Comparison of ENCODE assay signal across 1 cellular context in the genomic region with DNA sequence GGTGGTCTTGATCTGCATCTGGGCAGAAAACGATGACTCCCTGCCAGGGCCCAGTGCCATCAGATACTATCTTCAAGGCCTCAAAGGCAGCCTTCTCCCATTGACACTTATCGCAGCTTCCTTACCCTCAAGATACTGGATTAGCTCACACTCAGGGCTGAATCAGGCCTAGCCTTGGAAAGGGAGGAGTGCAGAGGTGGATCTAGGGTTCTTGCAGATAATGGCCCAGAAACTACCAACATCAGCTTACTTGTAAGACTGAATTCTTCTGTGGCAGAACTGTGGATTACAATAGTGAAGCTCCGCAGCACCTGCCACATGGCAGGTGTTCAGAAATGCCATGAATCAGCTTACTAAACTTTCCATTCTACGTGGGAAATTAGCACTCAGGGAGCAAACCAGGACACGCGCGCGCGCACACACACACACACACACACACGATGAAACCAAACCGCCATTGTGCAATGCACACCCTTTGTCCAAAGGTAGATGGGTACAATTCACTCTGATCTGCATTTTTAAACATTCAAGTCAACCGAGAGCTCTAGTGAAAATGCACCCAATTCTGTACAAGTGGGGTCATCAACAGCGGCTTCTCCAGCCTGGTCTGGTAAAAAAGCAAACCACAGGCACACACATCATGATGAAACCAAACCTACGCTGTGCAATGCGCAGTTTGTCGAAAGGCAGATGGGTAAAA.
TF ChIP-seq lines count a peak whose summit lies in the region.

No MANE protein-coding gene starts in this region.

TF ChIP-seq in HepG2, 621 proteins besides CTCF, POLR2A, EP300 and RAD21 (continued from another document and continues in another):
- TF ChIP-seq, protein P1, sequence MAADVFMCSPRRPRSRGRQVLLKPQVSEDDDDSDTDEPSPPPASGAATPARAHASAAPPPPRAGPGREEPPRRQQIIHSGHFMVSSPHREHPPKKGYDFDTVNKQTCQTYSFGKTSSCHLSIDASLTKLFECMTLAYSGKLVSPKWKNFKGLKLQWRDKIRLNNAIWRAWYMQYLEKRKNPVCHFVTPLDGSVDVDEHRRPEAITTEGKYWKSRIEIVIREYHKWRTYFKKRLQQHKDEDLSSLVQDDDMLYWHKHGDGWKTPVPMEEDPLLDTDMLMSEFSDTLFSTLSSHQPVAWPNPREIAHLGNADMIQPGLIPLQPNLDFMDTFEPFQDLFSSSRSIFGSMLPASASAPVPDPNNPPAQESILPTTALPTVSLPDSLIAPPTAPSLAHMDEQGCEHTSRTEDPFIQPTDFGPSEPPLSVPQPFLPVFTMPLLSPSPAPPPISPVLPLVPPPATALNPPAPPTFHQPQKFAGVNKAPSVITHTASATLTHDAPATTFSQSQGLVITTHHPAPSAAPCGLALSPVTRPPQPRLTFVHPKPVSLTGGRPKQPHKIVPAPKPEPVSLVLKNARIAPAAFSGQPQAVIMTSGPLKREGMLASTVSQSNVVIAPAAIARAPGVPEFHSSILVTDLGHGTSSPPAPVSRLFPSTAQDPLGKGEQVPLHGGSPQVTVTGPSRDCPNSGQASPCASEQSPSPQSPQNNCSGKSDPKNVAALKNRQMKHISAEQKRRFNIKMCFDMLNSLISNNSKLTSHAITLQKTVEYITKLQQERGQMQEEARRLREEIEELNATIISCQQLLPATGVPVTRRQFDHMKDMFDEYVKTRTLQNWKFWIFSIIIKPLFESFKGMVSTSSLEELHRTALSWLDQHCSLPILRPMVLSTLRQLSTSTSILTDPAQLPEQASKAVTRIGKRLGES (CRISPR knock-in tag; IDR thresholded peaks at IDR 0.05; ENCODE audit: borderline replicate concordance), result no peak
- no peak for TF ChIP-seq RBFOX2 (IDR thresholded peaks at IDR 0.05; ENCODE audit: low read depth, low read length)
- 0 out of 2 replicates have a peak, but pooled peaks have one; percentile 21 for TF ChIP-seq TCF7 (IDR thresholded peaks at IDR 0.05; ENCODE audit: low read depth)
- TF ChIP-seq ZNF562 (CRISPR knock-in tag; IDR thresholded peaks at IDR 0.05; ENCODE audit: borderline replicate concordance), result no peak
- no peak for TF ChIP-seq NFRKB (IDR thresholded peaks at IDR 0.05)
- no peak for TF ChIP-seq ATF7-NPFF (CRISPR knock-in tag; IDR thresholded peaks at IDR 0.05; ENCODE audit: low read depth)
- TF ChIP-seq ZNF224 (CRISPR knock-in tag; IDR thresholded peaks at IDR 0.05), result no peak
- TF ChIP-seq SKI (IDR thresholded peaks at IDR 0.05; ENCODE audit: partially characterized antibody), result no peak
- TF ChIP-seq, protein P2, sequence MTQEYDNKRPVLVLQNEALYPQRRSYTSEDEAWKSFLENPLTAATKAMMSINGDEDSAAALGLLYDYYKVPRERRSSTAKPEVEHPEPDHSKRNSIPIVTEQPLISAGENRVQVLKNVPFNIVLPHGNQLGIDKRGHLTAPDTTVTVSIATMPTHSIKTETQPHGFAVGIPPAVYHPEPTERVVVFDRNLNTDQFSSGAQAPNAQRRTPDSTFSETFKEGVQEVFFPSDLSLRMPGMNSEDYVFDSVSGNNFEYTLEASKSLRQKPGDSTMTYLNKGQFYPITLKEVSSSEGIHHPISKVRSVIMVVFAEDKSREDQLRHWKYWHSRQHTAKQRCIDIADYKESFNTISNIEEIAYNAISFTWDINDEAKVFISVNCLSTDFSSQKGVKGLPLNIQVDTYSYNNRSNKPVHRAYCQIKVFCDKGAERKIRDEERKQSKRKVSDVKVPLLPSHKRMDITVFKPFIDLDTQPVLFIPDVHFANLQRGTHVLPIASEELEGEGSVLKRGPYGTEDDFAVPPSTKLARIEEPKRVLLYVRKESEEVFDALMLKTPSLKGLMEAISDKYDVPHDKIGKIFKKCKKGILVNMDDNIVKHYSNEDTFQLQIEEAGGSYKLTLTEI (CRISPR knock-in tag; conservative IDR thresholded peaks at IDR 0.05), result no peak
- TF ChIP-seq, protein P3, sequence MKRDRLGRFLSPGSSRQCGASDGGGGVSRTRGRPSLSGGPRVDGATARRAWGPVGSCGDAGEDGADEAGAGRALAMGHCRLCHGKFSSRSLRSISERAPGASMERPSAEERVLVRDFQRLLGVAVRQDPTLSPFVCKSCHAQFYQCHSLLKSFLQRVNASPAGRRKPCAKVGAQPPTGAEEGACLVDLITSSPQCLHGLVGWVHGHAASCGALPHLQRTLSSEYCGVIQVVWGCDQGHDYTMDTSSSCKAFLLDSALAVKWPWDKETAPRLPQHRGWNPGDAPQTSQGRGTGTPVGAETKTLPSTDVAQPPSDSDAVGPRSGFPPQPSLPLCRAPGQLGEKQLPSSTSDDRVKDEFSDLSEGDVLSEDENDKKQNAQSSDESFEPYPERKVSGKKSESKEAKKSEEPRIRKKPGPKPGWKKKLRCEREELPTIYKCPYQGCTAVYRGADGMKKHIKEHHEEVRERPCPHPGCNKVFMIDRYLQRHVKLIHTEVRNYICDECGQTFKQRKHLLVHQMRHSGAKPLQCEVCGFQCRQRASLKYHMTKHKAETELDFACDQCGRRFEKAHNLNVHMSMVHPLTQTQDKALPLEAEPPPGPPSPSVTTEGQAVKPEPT (CRISPR knock-in tag; IDR thresholded peaks at IDR 0.05; ENCODE audit: low read depth), result no peak
- no peak for TF ChIP-seq ZNF589 (CRISPR knock-in tag; conservative IDR thresholded peaks at IDR 0.05)
- TF ChIP-seq MLLT10 (CRISPR knock-in tag; IDR thresholded peaks at IDR 0.05), result no peak
- TF ChIP-seq, protein P4, sequence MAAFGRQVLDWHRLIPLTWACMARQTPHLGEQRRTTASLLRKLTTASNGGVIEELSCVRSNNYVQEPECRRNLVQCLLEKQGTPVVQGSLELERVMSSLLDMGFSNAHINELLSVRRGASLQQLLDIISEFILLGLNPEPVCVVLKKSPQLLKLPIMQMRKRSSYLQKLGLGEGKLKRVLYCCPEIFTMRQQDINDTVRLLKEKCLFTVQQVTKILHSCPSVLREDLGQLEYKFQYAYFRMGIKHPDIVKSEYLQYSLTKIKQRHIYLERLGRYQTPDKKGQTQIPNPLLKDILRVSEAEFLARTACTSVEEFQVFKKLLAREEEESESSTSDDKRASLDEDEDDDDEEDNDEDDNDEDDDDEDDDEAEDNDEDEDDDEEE (CRISPR knock-in tag; IDR thresholded peaks at IDR 0.05), result no peak; the same call in 1 of the 2 replicates
- TF ChIP-seq ZNF501 (CRISPR knock-in tag; IDR thresholded peaks at IDR 0.05), result no peak; the same call in 1 of the 2 replicates
- TF ChIP-seq PPARG (CRISPR knock-in tag; conservative IDR thresholded peaks at IDR 0.05), result no peak; the same call in 1 of the 2 replicates
- TF ChIP-seq CHD4 (IDR thresholded peaks at IDR 0.05; ENCODE audit: borderline replicate concordance, low read length), result no peak
- TF ChIP-seq CAMTA2 (CRISPR knock-in tag; IDR thresholded peaks at IDR 0.05; ENCODE audit: borderline replicate concordance), result no peak
- TF ChIP-seq, protein P5, sequence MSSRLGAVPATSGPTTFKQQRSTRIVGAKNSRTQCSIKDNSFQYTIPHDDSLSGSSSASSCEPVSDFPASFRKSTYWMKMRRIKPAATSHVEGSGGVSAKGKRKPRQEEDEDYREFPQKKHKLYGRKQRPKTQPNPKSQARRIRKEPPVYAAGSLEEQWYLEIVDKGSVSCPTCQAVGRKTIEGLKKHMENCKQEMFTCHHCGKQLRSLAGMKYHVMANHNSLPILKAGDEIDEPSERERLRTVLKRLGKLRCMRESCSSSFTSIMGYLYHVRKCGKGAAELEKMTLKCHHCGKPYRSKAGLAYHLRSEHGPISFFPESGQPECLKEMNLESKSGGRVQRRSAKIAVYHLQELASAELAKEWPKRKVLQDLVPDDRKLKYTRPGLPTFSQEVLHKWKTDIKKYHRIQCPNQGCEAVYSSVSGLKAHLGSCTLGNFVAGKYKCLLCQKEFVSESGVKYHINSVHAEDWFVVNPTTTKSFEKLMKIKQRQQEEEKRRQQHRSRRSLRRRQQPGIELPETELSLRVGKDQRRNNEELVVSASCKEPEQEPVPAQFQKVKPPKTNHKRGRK (CRISPR knock-in tag; IDR thresholded peaks at IDR 0.05), result no peak
- TF ChIP-seq, protein P6, sequence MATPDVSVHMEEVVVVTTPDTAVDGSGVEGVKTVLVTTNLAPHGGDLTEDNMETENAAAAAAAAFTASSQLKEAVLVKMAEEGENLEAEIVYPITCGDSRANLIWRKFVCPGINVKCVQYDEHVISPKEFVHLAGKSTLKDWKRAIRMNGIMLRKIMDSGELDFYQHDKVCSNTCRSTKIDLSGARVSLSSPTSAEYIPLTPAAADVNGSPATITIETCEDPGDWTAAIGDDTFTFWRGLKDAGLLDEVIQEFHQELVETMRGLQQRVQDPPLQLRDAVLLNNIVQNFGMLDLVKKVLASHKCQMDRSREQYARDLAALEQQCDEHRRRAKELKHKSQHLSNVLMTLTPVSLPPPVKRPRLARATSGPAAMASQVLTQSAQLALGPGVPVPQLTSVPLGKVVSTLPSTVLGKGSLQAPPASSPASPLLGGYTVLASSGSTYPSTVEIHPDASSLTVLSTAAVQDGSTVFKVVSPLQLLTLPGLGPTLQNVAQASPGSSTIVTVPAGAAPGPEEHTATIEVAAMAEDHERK (CRISPR knock-in tag; IDR thresholded peaks at IDR 0.05; ENCODE audit: low read depth), result no peak
- TF ChIP-seq CBX1 (IDR thresholded peaks at IDR 0.05; ENCODE audit: low read depth), result no peak
- TF ChIP-seq ATRX (CRISPR knock-in tag; IDR thresholded peaks at IDR 0.05; ENCODE audit: borderline replicate concordance), result no peak
- no peak for TF ChIP-seq ZNF253 (CRISPR knock-in tag; IDR thresholded peaks at IDR 0.05; ENCODE audit: borderline replicate concordance)
- TF ChIP-seq ZNF10 (CRISPR knock-in tag; IDR thresholded peaks at IDR 0.05; ENCODE audit: borderline replicate concordance, low read depth), result no peak
- TF ChIP-seq SMARCC2 (IDR thresholded peaks at IDR 0.05), result no peak
- TF ChIP-seq, protein P7, sequence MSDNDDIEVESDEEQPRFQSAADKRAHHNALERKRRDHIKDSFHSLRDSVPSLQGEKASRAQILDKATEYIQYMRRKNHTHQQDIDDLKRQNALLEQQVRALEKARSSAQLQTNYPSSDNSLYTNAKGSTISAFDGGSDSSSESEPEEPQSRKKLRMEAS (IDR thresholded peaks at IDR 0.05), result peak; percentile 53; the same call in 1 of the 2 replicates
- TF ChIP-seq SALL1 (CRISPR knock-in tag; IDR thresholded peaks at IDR 0.05), result no peak; the same call in 1 of the 2 replicates
- TF ChIP-seq JUND (CRISPR knock-in tag; IDR thresholded peaks at IDR 0.05), result no peak
- TF ChIP-seq, protein P8, sequence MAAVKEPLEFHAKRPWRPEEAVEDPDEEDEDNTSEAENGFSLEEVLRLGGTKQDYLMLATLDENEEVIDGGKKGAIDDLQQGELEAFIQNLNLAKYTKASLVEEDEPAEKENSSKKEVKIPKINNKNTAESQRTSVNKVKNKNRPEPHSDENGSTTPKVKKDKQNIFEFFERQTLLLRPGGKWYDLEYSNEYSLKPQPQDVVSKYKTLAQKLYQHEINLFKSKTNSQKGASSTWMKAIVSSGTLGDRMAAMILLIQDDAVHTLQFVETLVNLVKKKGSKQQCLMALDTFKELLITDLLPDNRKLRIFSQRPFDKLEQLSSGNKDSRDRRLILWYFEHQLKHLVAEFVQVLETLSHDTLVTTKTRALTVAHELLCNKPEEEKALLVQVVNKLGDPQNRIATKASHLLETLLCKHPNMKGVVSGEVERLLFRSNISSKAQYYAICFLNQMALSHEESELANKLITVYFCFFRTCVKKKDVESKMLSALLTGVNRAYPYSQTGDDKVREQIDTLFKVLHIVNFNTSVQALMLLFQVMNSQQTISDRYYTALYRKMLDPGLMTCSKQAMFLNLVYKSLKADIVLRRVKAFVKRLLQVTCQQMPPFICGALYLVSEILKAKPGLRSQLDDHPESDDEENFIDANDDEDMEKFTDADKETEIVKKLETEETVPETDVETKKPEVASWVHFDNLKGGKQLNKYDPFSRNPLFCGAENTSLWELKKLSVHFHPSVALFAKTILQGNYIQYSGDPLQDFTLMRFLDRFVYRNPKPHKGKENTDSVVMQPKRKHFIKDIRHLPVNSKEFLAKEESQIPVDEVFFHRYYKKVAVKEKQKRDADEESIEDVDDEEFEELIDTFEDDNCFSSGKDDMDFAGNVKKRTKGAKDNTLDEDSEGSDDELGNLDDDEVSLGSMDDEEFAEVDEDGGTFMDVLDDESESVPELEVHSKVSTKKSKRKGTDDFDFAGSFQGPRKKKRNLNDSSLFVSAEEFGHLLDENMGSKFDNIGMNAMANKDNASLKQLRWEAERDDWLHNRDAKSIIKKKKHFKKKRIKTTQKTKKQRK (IDR thresholded peaks at IDR 0.05; ENCODE audit: low read length), result no peak
- peak; percentile 58 for TF ChIP-seq GATAD2A (CRISPR knock-in tag; IDR thresholded peaks at IDR 0.05)
- TF ChIP-seq, protein P9, sequence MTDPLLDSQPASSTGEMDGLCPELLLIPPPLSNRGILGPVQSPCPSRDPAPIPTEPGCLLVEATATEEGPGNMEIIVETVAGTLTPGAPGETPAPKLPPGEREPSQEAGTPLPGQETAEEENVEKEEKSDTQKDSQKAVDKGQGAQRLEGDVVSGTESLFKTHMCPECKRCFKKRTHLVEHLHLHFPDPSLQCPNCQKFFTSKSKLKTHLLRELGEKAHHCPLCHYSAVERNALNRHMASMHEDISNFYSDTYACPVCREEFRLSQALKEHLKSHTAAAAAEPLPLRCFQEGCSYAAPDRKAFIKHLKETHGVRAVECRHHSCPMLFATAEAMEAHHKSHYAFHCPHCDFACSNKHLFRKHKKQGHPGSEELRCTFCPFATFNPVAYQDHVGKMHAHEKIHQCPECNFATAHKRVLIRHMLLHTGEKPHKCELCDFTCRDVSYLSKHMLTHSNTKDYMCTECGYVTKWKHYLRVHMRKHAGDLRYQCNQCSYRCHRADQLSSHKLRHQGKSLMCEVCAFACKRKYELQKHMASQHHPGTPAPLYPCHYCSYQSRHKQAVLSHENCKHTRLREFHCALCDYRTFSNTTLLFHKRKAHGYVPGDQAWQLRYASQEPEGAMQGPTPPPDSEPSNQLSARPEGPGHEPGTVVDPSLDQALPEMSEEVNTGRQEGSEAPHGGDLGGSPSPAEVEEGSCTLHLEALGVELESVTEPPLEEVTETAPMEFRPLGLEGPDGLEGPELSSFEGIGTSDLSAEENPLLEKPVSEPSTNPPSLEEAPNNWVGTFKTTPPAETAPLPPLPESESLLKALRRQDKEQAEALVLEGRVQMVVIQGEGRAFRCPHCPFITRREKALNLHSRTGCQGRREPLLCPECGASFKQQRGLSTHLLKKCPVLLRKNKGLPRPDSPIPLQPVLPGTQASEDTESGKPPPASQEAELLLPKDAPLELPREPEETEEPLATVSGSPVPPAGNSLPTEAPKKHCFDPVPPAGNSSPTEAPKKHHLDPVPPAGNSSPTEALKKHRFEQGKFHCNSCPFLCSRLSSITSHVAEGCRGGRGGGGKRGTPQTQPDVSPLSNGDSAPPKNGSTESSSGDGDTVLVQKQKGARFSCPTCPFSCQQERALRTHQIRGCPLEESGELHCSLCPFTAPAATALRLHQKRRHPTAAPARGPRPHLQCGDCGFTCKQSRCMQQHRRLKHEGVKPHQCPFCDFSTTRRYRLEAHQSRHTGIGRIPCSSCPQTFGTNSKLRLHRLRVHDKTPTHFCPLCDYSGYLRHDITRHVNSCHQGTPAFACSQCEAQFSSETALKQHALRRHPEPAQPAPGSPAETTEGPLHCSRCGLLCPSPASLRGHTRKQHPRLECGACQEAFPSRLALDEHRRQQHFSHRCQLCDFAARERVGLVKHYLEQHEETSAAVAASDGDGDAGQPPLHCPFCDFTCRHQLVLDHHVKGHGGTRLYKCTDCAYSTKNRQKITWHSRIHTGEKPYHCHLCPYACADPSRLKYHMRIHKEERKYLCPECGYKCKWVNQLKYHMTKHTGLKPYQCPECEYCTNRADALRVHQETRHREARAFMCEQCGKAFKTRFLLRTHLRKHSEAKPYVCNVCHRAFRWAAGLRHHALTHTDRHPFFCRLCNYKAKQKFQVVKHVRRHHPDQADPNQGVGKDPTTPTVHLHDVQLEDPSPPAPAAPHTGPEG (CRISPR knock-in tag; IDR thresholded peaks at IDR 0.05), result no peak
